In genomic region chr1:165871311-165872067, GRCh38 we compare ENCODE assay signal across 1 cellular context.
TF ChIP-seq lines count a peak whose summit lies in the region.

No MANE protein-coding gene starts in this region.

TF ChIP-seq in K562, 482 proteins besides CTCF, POLR2A, EP300 and RAD21 (continued from another document):
- TF ChIP-seq ZNF407 (IDR thresholded peaks at IDR 0.05; ENCODE audit: low read depth), result no peak
- TF ChIP-seq TCF7 (IDR thresholded peaks at IDR 0.05; ENCODE audit: borderline replicate concordance), result peak; percentile 99
- TF ChIP-seq HMBOX1 (IDR thresholded peaks at IDR 0.05), result no peak
- no peak for TF ChIP-seq CREB3L1 (IDR thresholded peaks at IDR 0.05; ENCODE audit: borderline replicate concordance, low read depth)
- TF ChIP-seq CHD2 (IDR thresholded peaks at IDR 0.05; ENCODE audit: low read depth, low read length), result no peak
- TF ChIP-seq IRF9 (tag; IDR thresholded peaks at IDR 0.05), result no peak
- no peak for TF ChIP-seq TBL1XR1 (IDR thresholded peaks at IDR 0.05; ENCODE audit: low read length in 2 of 2)
- no peak for TF ChIP-seq ZNF232 (CRISPR knock-in tag; IDR thresholded peaks at IDR 0.05)
- TF ChIP-seq CBX1 (IDR thresholded peaks at IDR 0.05; ENCODE audit: low read depth), result peak; percentile 79; the same call in 1 of the 2 replicates
- no peak for TF ChIP-seq ZNF347 (CRISPR knock-in tag; IDR thresholded peaks at IDR 0.05; ENCODE audit: low read depth)
- no peak for TF ChIP-seq RBBP5 (IDR thresholded peaks at IDR 0.05; ENCODE audit: borderline replicate concordance, insufficient read depth, low read length, poor library complexity, severe bottlenecking)
- TF ChIP-seq, protein P1, sequence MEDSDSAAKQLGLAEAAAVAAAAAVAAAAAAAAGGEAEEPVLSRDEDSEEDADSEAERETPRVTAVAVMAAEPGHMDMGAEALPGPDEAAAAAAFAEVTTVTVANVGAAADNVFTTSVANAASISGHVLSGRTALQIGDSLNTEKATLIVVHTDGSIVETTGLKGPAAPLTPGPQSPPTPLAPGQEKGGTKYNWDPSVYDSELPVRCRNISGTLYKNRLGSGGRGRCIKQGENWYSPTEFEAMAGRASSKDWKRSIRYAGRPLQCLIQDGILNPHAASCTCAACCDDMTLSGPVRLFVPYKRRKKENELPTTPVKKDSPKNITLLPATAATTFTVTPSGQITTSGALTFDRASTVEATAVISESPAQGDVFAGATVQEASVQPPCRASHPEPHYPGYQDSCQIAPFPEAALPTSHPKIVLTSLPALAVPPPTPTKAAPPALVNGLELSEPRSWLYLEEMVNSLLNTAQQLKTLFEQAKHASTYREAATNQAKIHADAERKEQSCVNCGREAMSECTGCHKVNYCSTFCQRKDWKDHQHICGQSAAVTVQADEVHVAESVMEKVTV (CRISPR knock-in tag; IDR thresholded peaks at IDR 0.05), result peak; percentile 37; the same call in 1 of the 2 replicates
- no peak for TF ChIP-seq SREBF2 (CRISPR knock-in tag; IDR thresholded peaks at IDR 0.05)
- TF ChIP-seq, protein P2, sequence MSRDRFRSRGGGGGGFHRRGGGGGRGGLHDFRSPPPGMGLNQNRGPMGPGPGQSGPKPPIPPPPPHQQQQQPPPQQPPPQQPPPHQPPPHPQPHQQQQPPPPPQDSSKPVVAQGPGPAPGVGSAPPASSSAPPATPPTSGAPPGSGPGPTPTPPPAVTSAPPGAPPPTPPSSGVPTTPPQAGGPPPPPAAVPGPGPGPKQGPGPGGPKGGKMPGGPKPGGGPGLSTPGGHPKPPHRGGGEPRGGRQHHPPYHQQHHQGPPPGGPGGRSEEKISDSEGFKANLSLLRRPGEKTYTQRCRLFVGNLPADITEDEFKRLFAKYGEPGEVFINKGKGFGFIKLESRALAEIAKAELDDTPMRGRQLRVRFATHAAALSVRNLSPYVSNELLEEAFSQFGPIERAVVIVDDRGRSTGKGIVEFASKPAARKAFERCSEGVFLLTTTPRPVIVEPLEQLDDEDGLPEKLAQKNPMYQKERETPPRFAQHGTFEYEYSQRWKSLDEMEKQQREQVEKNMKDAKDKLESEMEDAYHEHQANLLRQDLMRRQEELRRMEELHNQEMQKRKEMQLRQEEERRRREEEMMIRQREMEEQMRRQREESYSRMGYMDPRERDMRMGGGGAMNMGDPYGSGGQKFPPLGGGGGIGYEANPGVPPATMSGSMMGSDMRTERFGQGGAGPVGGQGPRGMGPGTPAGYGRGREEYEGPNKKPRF (IDR thresholded peaks at IDR 0.05; ENCODE audit: low read depth, low read length), result no peak
- TF ChIP-seq E2F6 (IDR thresholded peaks at IDR 0.05; ENCODE audit: borderline replicate concordance in 1 of 2, extremely low read depth in 1 of 2, insufficient read depth in 1 of 2, insufficient read length in 1 of 2, low read depth in 1 of 2, low read length in 1 of 2, poor library complexity in 1 of 2, severe bottlenecking in 1 of 2), result no peak
- no peak for TF ChIP-seq ZNF3 (CRISPR knock-in tag; IDR thresholded peaks at IDR 0.05)
- TF ChIP-seq, protein P3, sequence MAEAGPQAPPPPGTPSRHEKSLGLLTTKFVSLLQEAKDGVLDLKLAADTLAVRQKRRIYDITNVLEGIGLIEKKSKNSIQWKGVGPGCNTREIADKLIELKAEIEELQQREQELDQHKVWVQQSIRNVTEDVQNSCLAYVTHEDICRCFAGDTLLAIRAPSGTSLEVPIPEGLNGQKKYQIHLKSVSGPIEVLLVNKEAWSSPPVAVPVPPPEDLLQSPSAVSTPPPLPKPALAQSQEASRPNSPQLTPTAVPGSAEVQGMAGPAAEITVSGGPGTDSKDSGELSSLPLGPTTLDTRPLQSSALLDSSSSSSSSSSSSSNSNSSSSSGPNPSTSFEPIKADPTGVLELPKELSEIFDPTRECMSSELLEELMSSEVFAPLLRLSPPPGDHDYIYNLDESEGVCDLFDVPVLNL (CRISPR knock-in tag; IDR thresholded peaks at IDR 0.05; ENCODE audit: low read depth), result no peak
- no peak for TF ChIP-seq ZNF780A (CRISPR knock-in tag; IDR thresholded peaks at IDR 0.05)
- no peak for TF ChIP-seq STAG1 (CRISPR knock-in tag; IDR thresholded peaks at IDR 0.05; ENCODE audit: borderline replicate concordance)
- TF ChIP-seq ILK (tag; IDR thresholded peaks at IDR 0.05; ENCODE audit: borderline replicate concordance, low read depth), result no peak
- no peak for TF ChIP-seq ZNF785 (CRISPR knock-in tag; IDR thresholded peaks at IDR 0.05)
- no peak for TF ChIP-seq RBFOX2 (IDR thresholded peaks at IDR 0.05; ENCODE audit: low read depth, low read length)
- no peak for TF ChIP-seq GTF2E2 (tag; IDR thresholded peaks at IDR 0.05)
- TF ChIP-seq ZNF143 (CRISPR knock-in tag; IDR thresholded peaks at IDR 0.05), result no peak
- no peak for TF ChIP-seq TARDBP (IDR thresholded peaks at IDR 0.05)
- TF ChIP-seq MITF (IDR thresholded peaks at IDR 0.05), result no peak
- no peak for TF ChIP-seq FOXO4 (CRISPR knock-in tag; IDR thresholded peaks at IDR 0.05)
- no peak for TF ChIP-seq ATF7 (IDR thresholded peaks at IDR 0.05)
- TF ChIP-seq MAZ (CRISPR knock-in tag; conservative IDR thresholded peaks at IDR 0.05 in 1 of 2, IDR thresholded peaks at IDR 0.05 in 1 of 2), result no peak; a peak in 1 of 4 replicates
- TF ChIP-seq EP400 (IDR thresholded peaks at IDR 0.05), result no peak
- TF ChIP-seq ZNF12 (CRISPR knock-in tag; IDR thresholded peaks at IDR 0.05), result no peak
- peak; percentile 19; the same call in 1 of the 2 replicates for TF ChIP-seq TCF3 (CRISPR knock-in tag; IDR thresholded peaks at IDR 0.05)
- TF ChIP-seq TAL1 (IDR thresholded peaks at IDR 0.05), result no peak
- TF ChIP-seq MBD2 (IDR thresholded peaks at IDR 0.05; ENCODE audit: borderline replicate concordance, low read depth), result no peak
- TF ChIP-seq, protein P4, sequence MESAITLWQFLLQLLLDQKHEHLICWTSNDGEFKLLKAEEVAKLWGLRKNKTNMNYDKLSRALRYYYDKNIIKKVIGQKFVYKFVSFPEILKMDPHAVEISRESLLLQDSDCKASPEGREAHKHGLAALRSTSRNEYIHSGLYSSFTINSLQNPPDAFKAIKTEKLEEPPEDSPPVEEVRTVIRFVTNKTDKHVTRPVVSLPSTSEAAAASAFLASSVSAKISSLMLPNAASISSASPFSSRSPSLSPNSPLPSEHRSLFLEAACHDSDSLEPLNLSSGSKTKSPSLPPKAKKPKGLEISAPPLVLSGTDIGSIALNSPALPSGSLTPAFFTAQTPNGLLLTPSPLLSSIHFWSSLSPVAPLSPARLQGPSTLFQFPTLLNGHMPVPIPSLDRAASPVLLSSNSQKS (CRISPR knock-in tag; IDR thresholded peaks at IDR 0.05), result no peak
